Comparison of ENCODE assay signal across 6 cellular contexts in the genomic region with DNA sequence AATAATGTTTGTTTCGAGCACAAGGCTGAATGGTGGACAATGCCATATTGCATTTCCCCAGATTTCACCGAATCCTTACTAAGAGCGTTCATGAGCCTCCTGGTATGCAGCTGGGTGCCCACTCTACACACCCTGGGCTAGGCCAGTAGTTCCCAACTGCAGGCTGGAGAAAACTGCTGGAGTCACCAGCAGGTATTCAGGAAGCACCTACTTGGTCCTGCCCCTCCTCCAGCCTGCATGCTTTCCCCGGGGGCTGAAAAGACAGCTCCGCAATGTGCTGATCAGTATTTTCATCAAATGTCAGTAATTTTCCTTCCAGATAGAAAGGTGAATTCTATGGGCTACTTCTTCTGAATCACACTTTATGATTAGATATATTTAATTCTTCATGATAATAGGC.
"Had no signal": no experiment of that assay in that cellular context is flagged by ENCODE, and none has a peak within 500 bp of the region (broad histone marks: within the 10 kb centered on the region; RNA-seq: fewer than 3 reads in every experiment).

No MANE protein-coding gene starts in this region.

- ATAC-seq: K562 had no signal

- H3K4me3 ChIP-seq: K562 had no signal

- H3K27ac Mint-ChIP-seq: H9 had no signal

- DNase-seq: GOT3, H9, HCEC 1CT, IMR-90, KG1 had no signal

- H3K9me3 Mint-ChIP-seq: H9 had no signal

- H3K4me3 Mint-ChIP-seq: H9 had no signal
